Comparison of ENCODE assay signal across 24 cellular contexts in genomic region chr11:1147792-1148191, GRCh38. TPM values are rescaled to one million over a fixed set of nuclear protein-coding genes. Genes with fewer than 3 reads are reported as not detected.
"Had no signal": no experiment of that assay in that cellular context is flagged by ENCODE, and none has a peak within 500 bp of the region (broad histone marks: within the 10 kb centered on the region; RNA-seq: fewer than 3 reads in every experiment).

No MANE protein-coding gene starts in this region.

- DNase-seq: colonic mucosa; dermis blood vessel endothelial cell; heart right ventricle; hypothalamus; islet precursor cell; left lung; natural killer cell; sigmoid colon; stimulated activated CD4-positive, alpha-beta T cell treated with anti-CD3 and anti-CD28 coated beads, Interleukin-2, amount 100 ng/mL, for 24 hours; stimulated activated CD4-positive, alpha-beta T cell treated with anti-CD3 and anti-CD28 coated beads, Interleukin-4, amount 100 ng/mL, for 4 hours; stimulated activated naive B cell treated with anti-CD40 and anti-IgM and Interleukin-4, amounts not matched to agents 10 μg/mL and 1 μg/mL and 100 μg/mL, for 72 hours; stomach; substantia nigra; transverse colon had no signal

- H3K36me3 Mint-ChIP-seq: mesothelial cell of epicardium, natural killer cell had no signal

- H3K27ac Mint-ChIP-seq: mesothelial cell of epicardium; natural killer cell; stimulated activated naive B cell treated with anti-CD40 and anti-IgM and Interleukin-4, amounts not matched to agents 10 μg/mL and 1 μg/mL and 100 μg/mL, for 72 hours had no signal

- ATAC-seq: esophagus mucosa; heart right ventricle; left lung; natural killer cell; stimulated activated naive B cell treated with anti-CD40 and anti-IgM and Interleukin-4, amounts not matched to agents 10 μg/mL and 1 μg/mL and 100 μg/mL, for 72 hours had no signal

- H3K4me1 Mint-ChIP-seq: mesothelial cell of epicardium had no signal

- H3K4me3 Mint-ChIP-seq: mesothelial cell of epicardium; natural killer cell; stimulated activated naive B cell treated with anti-CD40 and anti-IgM and Interleukin-4, amounts not matched to agents 10 μg/mL and 1 μg/mL and 100 μg/mL, for 72 hours had no signal

RNA-seq across cellular contexts. Expression of gene MUC5AC, which starts 10.0 kb away (rescaled TPM):
- total RNA-seq: dermis blood vessel endothelial cell, esophagus mucosa, fibroblast of lung, frontal cortex, glomerular endothelial cell, heart right ventricle, mesothelial cell of epicardium, myocyte, natural killer cell, osteoblast, pulmonary artery endothelial cell, right atrium auricular region, transverse colon, urinary bladder had no signal
